In genomic region chr19:34134190-34135032, GRCh38 we compare ENCODE assay signal across 1 cellular context.
A peak's percentile ranks its signal among the peaks of the same experiment; 100 is the strongest.
TF ChIP-seq lines count a peak whose summit lies in the region.

No MANE protein-coding gene starts in this region.

TF ChIP-seq in K562, 482 proteins besides CTCF, POLR2A, EP300 and RAD21 (continued from another document and continues in another):
- TF ChIP-seq, protein P1, sequence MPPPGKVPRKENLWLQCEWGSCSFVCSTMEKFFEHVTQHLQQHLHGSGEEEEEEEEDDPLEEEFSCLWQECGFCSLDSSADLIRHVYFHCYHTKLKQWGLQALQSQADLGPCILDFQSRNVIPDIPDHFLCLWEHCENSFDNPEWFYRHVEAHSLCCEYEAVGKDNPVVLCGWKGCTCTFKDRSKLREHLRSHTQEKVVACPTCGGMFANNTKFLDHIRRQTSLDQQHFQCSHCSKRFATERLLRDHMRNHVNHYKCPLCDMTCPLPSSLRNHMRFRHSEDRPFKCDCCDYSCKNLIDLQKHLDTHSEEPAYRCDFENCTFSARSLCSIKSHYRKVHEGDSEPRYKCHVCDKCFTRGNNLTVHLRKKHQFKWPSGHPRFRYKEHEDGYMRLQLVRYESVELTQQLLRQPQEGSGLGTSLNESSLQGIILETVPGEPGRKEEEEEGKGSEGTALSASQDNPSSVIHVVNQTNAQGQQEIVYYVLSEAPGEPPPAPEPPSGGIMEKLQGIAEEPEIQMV (tag; conservative IDR thresholded peaks at IDR 0.05; ENCODE audit: low read depth): no peak
- no peak for TF ChIP-seq RBM15 (IDR thresholded peaks at IDR 0.05; ENCODE audit: insufficient read depth, low read length)
- no peak for TF ChIP-seq CC2D1A (IDR thresholded peaks at IDR 0.05)
- TF ChIP-seq, protein P2, sequence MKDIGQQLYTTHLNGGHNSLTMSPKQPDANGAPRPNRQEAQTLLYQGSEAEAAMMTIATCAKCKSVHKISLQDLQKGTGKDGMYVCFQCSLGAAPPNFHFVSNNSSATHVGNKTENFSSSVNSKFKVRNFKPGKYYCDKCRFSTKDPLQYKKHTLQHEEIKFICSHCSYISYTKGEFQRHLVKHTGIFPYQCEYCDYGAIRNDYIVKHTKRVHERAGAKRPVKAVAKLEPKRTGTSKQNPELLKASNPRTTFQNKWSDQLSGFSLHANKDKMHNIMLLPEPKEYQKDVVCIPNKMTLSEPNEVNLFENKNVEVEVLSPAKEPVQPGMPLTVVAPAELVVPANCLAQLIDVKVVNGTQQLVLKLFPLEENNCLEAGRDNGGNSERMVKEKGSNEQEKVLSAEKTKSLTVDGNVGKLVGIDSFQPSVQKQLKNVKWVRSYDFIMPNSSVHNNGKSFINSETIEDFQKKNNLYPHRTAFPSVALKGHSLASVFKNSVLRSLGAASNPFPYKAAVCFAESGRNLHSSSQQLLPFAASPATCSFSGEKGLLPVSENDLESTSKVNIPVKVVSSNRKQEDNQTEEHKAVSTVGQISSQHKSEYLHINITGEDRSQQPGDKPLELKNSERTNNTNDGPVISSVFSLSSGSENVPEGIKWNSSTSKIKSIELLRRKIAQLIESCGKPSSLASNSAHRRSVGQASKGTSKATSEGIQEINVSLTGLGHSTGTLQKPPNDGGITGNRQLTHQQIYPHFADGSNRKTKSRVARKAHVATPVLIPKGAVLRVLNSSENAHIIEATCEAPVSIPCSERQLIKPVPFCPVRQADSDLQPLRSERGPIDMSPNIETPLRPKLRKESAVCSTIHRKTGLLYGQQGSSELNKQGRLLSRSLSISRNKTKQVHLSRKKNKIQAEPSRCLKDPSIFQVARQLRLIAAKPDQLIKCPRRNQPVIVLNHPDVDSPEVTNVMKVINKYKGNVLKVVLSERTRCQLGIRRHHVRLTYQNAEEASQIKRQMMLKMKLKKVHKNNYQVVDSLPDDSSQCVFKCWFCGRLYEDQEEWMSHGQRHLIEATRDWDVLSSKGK (CRISPR knock-in tag; IDR thresholded peaks at IDR 0.05): no peak
- TF ChIP-seq DNMT1 (IDR thresholded peaks at IDR 0.05): no peak
- TF ChIP-seq FOSL1 (tag; conservative IDR thresholded peaks at IDR 0.05): 0 out of 2 replicates have a peak, but pooled peaks have one; percentile 7
- TF ChIP-seq, protein P3, sequence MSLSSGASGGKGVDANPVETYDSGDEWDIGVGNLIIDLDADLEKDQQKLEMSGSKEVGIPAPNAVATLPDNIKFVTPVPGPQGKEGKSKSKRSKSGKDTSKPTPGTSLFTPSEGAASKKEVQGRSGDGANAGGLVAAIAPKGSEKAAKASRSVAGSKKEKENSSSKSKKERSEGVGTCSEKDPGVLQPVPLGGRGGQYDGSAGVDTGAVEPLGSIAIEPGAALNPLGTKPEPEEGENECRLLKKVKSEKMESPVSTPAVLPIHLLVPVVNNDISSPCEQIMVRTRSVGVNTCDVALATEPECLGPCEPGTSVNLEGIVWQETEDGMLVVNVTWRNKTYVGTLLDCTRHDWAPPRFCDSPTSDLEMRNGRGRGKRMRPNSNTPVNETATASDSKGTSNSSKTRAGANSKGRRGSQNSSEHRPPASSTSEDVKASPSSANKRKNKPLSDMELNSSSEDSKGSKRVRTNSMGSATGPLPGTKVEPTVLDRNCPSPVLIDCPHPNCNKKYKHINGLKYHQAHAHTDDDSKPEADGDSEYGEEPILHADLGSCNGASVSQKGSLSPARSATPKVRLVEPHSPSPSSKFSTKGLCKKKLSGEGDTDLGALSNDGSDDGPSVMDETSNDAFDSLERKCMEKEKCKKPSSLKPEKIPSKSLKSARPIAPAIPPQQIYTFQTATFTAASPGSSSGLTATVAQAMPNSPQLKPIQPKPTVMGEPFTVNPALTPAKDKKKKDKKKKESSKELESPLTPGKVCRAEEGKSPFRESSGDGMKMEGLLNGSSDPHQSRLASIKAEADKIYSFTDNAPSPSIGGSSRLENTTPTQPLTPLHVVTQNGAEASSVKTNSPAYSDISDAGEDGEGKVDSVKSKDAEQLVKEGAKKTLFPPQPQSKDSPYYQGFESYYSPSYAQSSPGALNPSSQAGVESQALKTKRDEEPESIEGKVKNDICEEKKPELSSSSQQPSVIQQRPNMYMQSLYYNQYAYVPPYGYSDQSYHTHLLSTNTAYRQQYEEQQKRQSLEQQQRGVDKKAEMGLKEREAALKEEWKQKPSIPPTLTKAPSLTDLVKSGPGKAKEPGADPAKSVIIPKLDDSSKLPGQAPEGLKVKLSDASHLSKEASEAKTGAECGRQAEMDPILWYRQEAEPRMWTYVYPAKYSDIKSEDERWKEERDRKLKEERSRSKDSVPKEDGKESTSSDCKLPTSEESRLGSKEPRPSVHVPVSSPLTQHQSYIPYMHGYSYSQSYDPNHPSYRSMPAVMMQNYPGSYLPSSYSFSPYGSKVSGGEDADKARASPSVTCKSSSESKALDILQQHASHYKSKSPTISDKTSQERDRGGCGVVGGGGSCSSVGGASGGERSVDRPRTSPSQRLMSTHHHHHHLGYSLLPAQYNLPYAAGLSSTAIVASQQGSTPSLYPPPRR (CRISPR knock-in tag; IDR thresholded peaks at IDR 0.05; ENCODE audit: borderline replicate concordance): no peak
- TF ChIP-seq TEAD2 (tag; IDR thresholded peaks at IDR 0.05): no peak
- TF ChIP-seq TARDBP (IDR thresholded peaks at IDR 0.05): no peak
- TF ChIP-seq, protein P4, sequence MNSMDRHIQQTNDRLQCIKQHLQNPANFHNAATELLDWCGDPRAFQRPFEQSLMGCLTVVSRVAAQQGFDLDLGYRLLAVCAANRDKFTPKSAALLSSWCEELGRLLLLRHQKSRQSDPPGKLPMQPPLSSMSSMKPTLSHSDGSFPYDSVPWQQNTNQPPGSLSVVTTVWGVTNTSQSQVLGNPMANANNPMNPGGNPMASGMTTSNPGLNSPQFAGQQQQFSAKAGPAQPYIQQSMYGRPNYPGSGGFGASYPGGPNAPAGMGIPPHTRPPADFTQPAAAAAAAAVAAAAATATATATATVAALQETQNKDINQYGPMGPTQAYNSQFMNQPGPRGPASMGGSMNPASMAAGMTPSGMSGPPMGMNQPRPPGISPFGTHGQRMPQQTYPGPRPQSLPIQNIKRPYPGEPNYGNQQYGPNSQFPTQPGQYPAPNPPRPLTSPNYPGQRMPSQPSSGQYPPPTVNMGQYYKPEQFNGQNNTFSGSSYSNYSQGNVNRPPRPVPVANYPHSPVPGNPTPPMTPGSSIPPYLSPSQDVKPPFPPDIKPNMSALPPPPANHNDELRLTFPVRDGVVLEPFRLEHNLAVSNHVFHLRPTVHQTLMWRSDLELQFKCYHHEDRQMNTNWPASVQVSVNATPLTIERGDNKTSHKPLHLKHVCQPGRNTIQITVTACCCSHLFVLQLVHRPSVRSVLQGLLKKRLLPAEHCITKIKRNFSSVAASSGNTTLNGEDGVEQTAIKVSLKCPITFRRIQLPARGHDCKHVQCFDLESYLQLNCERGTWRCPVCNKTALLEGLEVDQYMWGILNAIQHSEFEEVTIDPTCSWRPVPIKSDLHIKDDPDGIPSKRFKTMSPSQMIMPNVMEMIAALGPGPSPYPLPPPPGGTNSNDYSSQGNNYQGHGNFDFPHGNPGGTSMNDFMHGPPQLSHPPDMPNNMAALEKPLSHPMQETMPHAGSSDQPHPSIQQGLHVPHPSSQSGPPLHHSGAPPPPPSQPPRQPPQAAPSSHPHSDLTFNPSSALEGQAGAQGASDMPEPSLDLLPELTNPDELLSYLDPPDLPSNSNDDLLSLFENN (IDR thresholded peaks at IDR 0.05; ENCODE audit: low read depth in 2 of 2, low read length in 2 of 2): peak in 1 of 2 experiments; percentile 25; a peak in 2 of 4 replicates
- no peak for TF ChIP-seq SNRNP70 (optimal IDR thresholded peaks at IDR 0.05; ENCODE audit: low read depth, low read length)
- no peak for TF ChIP-seq NR1H2 (CRISPR knock-in tag; IDR thresholded peaks at IDR 0.05)
- no peak for TF ChIP-seq XRCC4 (IDR thresholded peaks at IDR 0.05; ENCODE audit: extremely low read depth, insufficient read depth, insufficient read length)
- TF ChIP-seq RBM22 (IDR thresholded peaks at IDR 0.05; ENCODE audit: low read depth, low read length, poor library complexity, severe bottlenecking): peak; percentile 63
- TF ChIP-seq ZNF75A (CRISPR knock-in tag; IDR thresholded peaks at IDR 0.05): no peak
- no peak for TF ChIP-seq HNRNPK (IDR thresholded peaks at IDR 0.05; ENCODE audit: low read depth, low read length, poor library complexity, severe bottlenecking)
- no peak for TF ChIP-seq PHB2 (IDR thresholded peaks at IDR 0.05; ENCODE audit: low read depth)
- no peak for TF ChIP-seq GTF2A2 (tag; IDR thresholded peaks at IDR 0.05)
- TF ChIP-seq, protein P5, sequence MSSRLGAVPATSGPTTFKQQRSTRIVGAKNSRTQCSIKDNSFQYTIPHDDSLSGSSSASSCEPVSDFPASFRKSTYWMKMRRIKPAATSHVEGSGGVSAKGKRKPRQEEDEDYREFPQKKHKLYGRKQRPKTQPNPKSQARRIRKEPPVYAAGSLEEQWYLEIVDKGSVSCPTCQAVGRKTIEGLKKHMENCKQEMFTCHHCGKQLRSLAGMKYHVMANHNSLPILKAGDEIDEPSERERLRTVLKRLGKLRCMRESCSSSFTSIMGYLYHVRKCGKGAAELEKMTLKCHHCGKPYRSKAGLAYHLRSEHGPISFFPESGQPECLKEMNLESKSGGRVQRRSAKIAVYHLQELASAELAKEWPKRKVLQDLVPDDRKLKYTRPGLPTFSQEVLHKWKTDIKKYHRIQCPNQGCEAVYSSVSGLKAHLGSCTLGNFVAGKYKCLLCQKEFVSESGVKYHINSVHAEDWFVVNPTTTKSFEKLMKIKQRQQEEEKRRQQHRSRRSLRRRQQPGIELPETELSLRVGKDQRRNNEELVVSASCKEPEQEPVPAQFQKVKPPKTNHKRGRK (tag; IDR thresholded peaks at IDR 0.05): 0 out of 2 replicates have a peak, but pooled peaks have one; percentile 1
- TF ChIP-seq ZFX (CRISPR knock-in tag; IDR thresholded peaks at IDR 0.05): peak; percentile 52
- no peak for TF ChIP-seq ZNF699 (CRISPR knock-in tag; IDR thresholded peaks at IDR 0.05; ENCODE audit: insufficient replicate concordance)
- TF ChIP-seq ARID2 (IDR thresholded peaks at IDR 0.05): no peak
- TF ChIP-seq ZNF197 (CRISPR knock-in tag; IDR thresholded peaks at IDR 0.05; ENCODE audit: low read depth): no peak
- TF ChIP-seq HNRNPUL1 (IDR thresholded peaks at IDR 0.05; ENCODE audit: low read length): no peak
- TF ChIP-seq PCBP2 (IDR thresholded peaks at IDR 0.05; ENCODE audit: low read depth, low read length, poor library complexity, severe bottlenecking): no peak
- TF ChIP-seq MAZ (CRISPR knock-in tag; conservative IDR thresholded peaks at IDR 0.05 in 1 of 2, IDR thresholded peaks at IDR 0.05 in 1 of 2): peak in 1 of 2 experiments; percentile 52
- TF ChIP-seq NCOR1 (IDR thresholded peaks at IDR 0.05): no peak
- no peak for TF ChIP-seq THAP7 (CRISPR knock-in tag; IDR thresholded peaks at IDR 0.05)
- no peak for TF ChIP-seq CBFB (CRISPR knock-in tag; IDR thresholded peaks at IDR 0.05)
- TF ChIP-seq, protein P6, sequence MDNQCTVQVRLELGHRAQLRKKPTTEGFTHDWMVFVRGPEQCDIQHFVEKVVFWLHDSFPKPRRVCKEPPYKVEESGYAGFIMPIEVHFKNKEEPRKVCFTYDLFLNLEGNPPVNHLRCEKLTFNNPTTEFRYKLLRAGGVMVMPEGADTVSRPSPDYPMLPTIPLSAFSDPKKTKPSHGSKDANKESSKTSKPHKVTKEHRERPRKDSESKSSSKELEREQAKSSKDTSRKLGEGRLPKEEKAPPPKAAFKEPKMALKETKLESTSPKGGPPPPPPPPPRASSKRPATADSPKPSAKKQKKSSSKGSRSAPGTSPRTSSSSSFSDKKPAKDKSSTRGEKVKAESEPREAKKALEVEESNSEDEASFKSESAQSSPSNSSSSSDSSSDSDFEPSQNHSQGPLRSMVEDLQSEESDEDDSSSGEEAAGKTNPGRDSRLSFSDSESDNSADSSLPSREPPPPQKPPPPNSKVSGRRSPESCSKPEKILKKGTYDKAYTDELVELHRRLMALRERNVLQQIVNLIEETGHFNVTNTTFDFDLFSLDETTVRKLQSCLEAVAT (IDR thresholded peaks at IDR 0.05): no peak
- TF ChIP-seq HLTF (IDR thresholded peaks at IDR 0.05): no peak
- TF ChIP-seq ZNF3 (CRISPR knock-in tag; IDR thresholded peaks at IDR 0.05): no peak
- no peak for TF ChIP-seq RFX1 (IDR thresholded peaks at IDR 0.05)
- TF ChIP-seq E2F4 (CRISPR knock-in tag; IDR thresholded peaks at IDR 0.05; ENCODE audit: low read depth): no peak
- TF ChIP-seq KLF16 (IDR thresholded peaks at IDR 0.05): no peak
- peak; percentile 88 for TF ChIP-seq L3MBTL2 (IDR thresholded peaks at IDR 0.05)
- TF ChIP-seq DEAF1 (CRISPR knock-in tag; IDR thresholded peaks at IDR 0.05): no peak
